ENCODE assay signal across 2 cellular contexts in genomic region chr11:45348729-45349128, GRCh38.
TF ChIP-seq lines count a peak whose summit lies in the region.

No MANE protein-coding gene starts in this region.

TF ChIP-seq in H1, 55 proteins besides CTCF, POLR2A, EP300 and RAD21 (continued from another document):
- TF ChIP-seq CHD7 (IDR thresholded peaks at IDR 0.05; ENCODE audit: insufficient replicate concordance, low read length) (no peak), RNF2 (IDR thresholded peaks at IDR 0.05; ENCODE audit: borderline replicate concordance, low read depth, low read length, missing control alignments, poor library complexity, severe bottlenecking) (no peak), SIX5 (IDR thresholded peaks at IDR 0.05; ENCODE audit: low read depth, low read length) (no peak), CEBPB (IDR thresholded peaks at IDR 0.05; ENCODE audit: low read depth, low read length) (no peak), RFX5 (IDR thresholded peaks at IDR 0.05; ENCODE audit: borderline replicate concordance, low read depth, low read length) (no peak), KDM4A (IDR thresholded peaks at IDR 0.05; ENCODE audit: low read depth, low read length, severe bottlenecking) (no peak), KDM1A (IDR thresholded peaks at IDR 0.05; ENCODE audit: borderline replicate concordance, low read length) (no peak), SP1 (IDR thresholded peaks at IDR 0.05; ENCODE audit: low read depth, low read length) (no peak), CBX8 (IDR thresholded peaks at IDR 0.05; ENCODE audit: borderline replicate concordance, low read depth, low read length) (no peak), TCF12 (IDR thresholded peaks at IDR 0.05; ENCODE audit: low read depth, low read length) (no peak)

TF ChIP-seq in GM23338, 12 proteins besides CTCF, POLR2A, EP300 and RAD21 (continued from another document):
- TF ChIP-seq REST (IDR thresholded peaks at IDR 0.05; ENCODE audit: unreplicated experiment) (no peak), EZH2 (IDR thresholded peaks at IDR 0.05; ENCODE audit: low read depth, unreplicated experiment) (no peak), ZNF462 (CRISPR knock-in tag; IDR thresholded peaks at IDR 0.05) (no peak), CREB1 (CRISPR knock-in tag; IDR thresholded peaks at IDR 0.05; ENCODE audit: low read depth) (no peak), EZH2phosphoT487 (IDR thresholded peaks at IDR 0.05; ENCODE audit: unreplicated experiment) (no peak), STAT1 (IDR thresholded peaks at IDR 0.05; ENCODE audit: unreplicated experiment) (no peak)
- TF ChIP-seq, protein P1, sequence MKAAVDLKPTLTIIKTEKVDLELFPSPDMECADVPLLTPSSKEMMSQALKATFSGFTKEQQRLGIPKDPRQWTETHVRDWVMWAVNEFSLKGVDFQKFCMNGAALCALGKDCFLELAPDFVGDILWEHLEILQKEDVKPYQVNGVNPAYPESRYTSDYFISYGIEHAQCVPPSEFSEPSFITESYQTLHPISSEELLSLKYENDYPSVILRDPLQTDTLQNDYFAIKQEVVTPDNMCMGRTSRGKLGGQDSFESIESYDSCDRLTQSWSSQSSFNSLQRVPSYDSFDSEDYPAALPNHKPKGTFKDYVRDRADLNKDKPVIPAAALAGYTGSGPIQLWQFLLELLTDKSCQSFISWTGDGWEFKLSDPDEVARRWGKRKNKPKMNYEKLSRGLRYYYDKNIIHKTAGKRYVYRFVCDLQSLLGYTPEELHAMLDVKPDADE (IDR thresholded peaks at IDR 0.05), result no peak
